ENCODE assay signal across 9 cellular contexts in genomic region chr17:37067555-37068111, GRCh38.
DNase-seq lines count a peak whose midpoint lies in the region; ATAC-seq and TF ChIP-seq lines count a peak whose summit lies in the region.
"Had no signal": no experiment of that assay in that cellular context is flagged by ENCODE, and none has a peak within 500 bp of the region (broad histone marks: within the 10 kb centered on the region; RNA-seq: fewer than 3 reads in every experiment).

No MANE protein-coding gene starts in this region.

- H3K4me3 Mint-ChIP-seq in endothelial cell (ENCODE audit: unreplicated experiment) = no peak overlapping the region

- H3K4me1 ChIP-seq in HUES48 (ENCODE audit: control insufficient read depth, insufficient read depth, low read length) (peaks cover 48% of the 10 kb centered on the region), body of pancreas (no peaks in the 10 kb centered on the region), left lung (no peaks in the 10 kb centered on the region)

- TF ChIP-seq POLR2A in body of pancreas (IDR thresholded peaks at IDR 0.05) = no peak

- WGBS in body of pancreas, 2 donors = 41 to 49% methylated on average over 11 to 13 of the region's 13 CpGs

- H3K27ac ChIP-seq in HUES48 (ENCODE audit: low read depth, low read length) (peak overlapping the region; percentile 63), body of pancreas (no peak overlapping the region), left lung (no peak overlapping the region)

- no peaks in the 10 kb centered on the region for H3K36me3 Mint-ChIP-seq in endothelial cell (ENCODE audit: low read depth, unreplicated experiment)

- DNase-seq in AG04449 (ENCODE audit: low read depth, low spot score) (peak; percentile 23), body of pancreas (peak; percentile 54 to 77 (median 66)), left lung (no peak), activated T-cell treated with anti-CD3 and anti-CD28 coated beads for 4 hours (no peak), endothelial cell (ENCODE audit: low spot score) (no peak)
- DNase-seq: retina had no signal

- no peak overlapping the region for H3K9ac ChIP-seq in HUES48 (ENCODE audit: low read depth, low read length)

- intact Hi-C loops in body of pancreas (cut with DNase I) = no loop called here
- intact Hi-C loops in left lung (cut with DNase I) = no loop called here

- ATAC-seq in body of pancreas (peak; percentile 78), left lung (peak; percentile 54), HG02678 (IDR thresholded peaks at IDR 0.05; ENCODE audit: unreplicated experiment) (no peak), GM18519 (IDR thresholded peaks at IDR 0.05; ENCODE audit: low FRiP score, unreplicated experiment) (no peak)

- H3K4me3 ChIP-seq in AG04449 (ENCODE audit: low read depth, low read length) = no peak overlapping the region
- no peak overlapping the region for H3K4me3 ChIP-seq in HUES48 (ENCODE audit: low read depth, low read length)
- H3K4me3 ChIP-seq in body of pancreas = no peak overlapping the region
- H3K4me3 ChIP-seq in left lung = no peak overlapping the region

- H3K27me3 Mint-ChIP-seq in endothelial cell (ENCODE audit: unreplicated experiment) = peaks cover 6% of the 10 kb centered on the region

- H3K9me3 Mint-ChIP-seq in endothelial cell (ENCODE audit: unreplicated experiment) = no peaks in the 10 kb centered on the region

- H3K36me3 ChIP-seq in HUES48 (ENCODE audit: control insufficient read depth, insufficient read depth, low read length) = no peaks in the 10 kb centered on the region
- no peaks in the 10 kb centered on the region for H3K36me3 ChIP-seq in body of pancreas (replicated peaks in 1 of 2; ENCODE audit: insufficient read depth in 1 of 2, low read depth in 2 of 2)
- H3K36me3 ChIP-seq in left lung = no peaks in the 10 kb centered on the region

- peaks cover 2% of the 10 kb centered on the region for H3K4me1 Mint-ChIP-seq in endothelial cell (ENCODE audit: unreplicated experiment)

- POLR2A ChIA-PET in AG04449 (lab: Yijun Ruan, JAX) = no interaction called here

- no peak overlapping the region for H3K27ac Mint-ChIP-seq in endothelial cell (ENCODE audit: unreplicated experiment)

- no peak for TF ChIP-seq CTCF in AG04449 (IDR thresholded peaks at IDR 0.05; ENCODE audit: insufficient read depth, low read length, missing control alignments)
- no peak for TF ChIP-seq CTCF in body of pancreas (IDR thresholded peaks at IDR 0.05)
- TF ChIP-seq CTCF in left lung (IDR thresholded peaks at IDR 0.05) = no peak
- TF ChIP-seq CTCF in endothelial cell (IDR thresholded peaks at IDR 0.05; ENCODE audit: unreplicated experiment) = no peak

- CTCF ChIA-PET in AG04449 (lab: Yijun Ruan, JAX) = interaction anchor here (0.6 to 2.4 kb wide), 3 partner anchors 20 to 155 kb away, joined by 3 to 10 read pairs (median 3); no protein-coding TSS in a partner anchor

- H3K9me3 ChIP-seq in HUES48 (ENCODE audit: control insufficient read depth, insufficient read depth, low read length) (no peaks in the 10 kb centered on the region), body of pancreas (no peaks in the 10 kb centered on the region), left lung (no peaks in the 10 kb centered on the region)

- no peaks in the 10 kb centered on the region for H3K27me3 ChIP-seq in HUES48 (ENCODE audit: control insufficient read depth, insufficient read depth, low read length)
- H3K27me3 ChIP-seq in body of pancreas = no peaks in the 10 kb centered on the region
- H3K27me3 ChIP-seq in left lung = peaks cover 11 to 41% of the 10 kb centered on the region in 2 donors

Comparison
In these comparisons a context has a peak if more than half of its experiments do, and no peak if none do; other contexts are left out.
1. DNase-seq: peak in AG04449 (single experiment) and body of pancreas (4 of 4); none in left lung (0 of 2), activated T-cell treated with anti-CD3 and anti-CD28 coated beads for 4 hours (single experiment) and endothelial cell (single experiment).
2. ATAC-seq: peak in body of pancreas (single experiment) and left lung (single experiment); none in HG02678 (single experiment) and GM18519 (single experiment).